ENCODE assay signal across 3 cellular contexts in genomic region chr12:74541074-74541473, GRCh38.
TF ChIP-seq lines count a peak whose summit lies in the region.

No MANE protein-coding gene starts in this region.

TF ChIP-seq in SK-N-SH, 30 proteins besides CTCF, POLR2A, EP300 and RAD21 (continued from another document):
- TF ChIP-seq CHD2 (IDR thresholded peaks at IDR 0.05; ENCODE audit: low read length, partially characterized antibody) (no peak), IRF3 (IDR thresholded peaks at IDR 0.05; ENCODE audit: low read depth, low read length) (no peak), FOXM1 (IDR thresholded peaks at IDR 0.05; ENCODE audit: low read depth) (no peak), FOXJ3 (CRISPR knock-in tag; IDR thresholded peaks at IDR 0.05) (no peak), MEF2A (IDR thresholded peaks at IDR 0.05; ENCODE audit: borderline replicate concordance, low read depth) (no peak), POLR2AphosphoS5 (IDR thresholded peaks at IDR 0.05; ENCODE audit: low read depth, low read length) (no peak), USF1 (IDR thresholded peaks at IDR 0.05; ENCODE audit: borderline replicate concordance, low read depth) (no peak)
- TF ChIP-seq, protein P1, sequence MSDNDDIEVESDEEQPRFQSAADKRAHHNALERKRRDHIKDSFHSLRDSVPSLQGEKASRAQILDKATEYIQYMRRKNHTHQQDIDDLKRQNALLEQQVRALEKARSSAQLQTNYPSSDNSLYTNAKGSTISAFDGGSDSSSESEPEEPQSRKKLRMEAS (IDR thresholded peaks at IDR 0.05; ENCODE audit: low read depth): no peak
- TF ChIP-seq, protein P2, sequence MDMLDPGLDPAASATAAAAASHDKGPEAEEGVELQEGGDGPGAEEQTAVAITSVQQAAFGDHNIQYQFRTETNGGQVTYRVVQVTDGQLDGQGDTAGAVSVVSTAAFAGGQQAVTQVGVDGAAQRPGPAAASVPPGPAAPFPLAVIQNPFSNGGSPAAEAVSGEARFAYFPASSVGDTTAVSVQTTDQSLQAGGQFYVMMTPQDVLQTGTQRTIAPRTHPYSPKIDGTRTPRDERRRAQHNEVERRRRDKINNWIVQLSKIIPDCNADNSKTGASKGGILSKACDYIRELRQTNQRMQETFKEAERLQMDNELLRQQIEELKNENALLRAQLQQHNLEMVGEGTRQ (IDR thresholded peaks at IDR 0.05; ENCODE audit: borderline replicate concordance, low read depth, low read length): no peak

TF ChIP-seq in SK-N-SH treated with all-trans-retinoic acid at 6 μM for 48 hours, 23 proteins besides CTCF, POLR2A, EP300 and RAD21 (continued from another document):
- TF ChIP-seq, protein P3, sequence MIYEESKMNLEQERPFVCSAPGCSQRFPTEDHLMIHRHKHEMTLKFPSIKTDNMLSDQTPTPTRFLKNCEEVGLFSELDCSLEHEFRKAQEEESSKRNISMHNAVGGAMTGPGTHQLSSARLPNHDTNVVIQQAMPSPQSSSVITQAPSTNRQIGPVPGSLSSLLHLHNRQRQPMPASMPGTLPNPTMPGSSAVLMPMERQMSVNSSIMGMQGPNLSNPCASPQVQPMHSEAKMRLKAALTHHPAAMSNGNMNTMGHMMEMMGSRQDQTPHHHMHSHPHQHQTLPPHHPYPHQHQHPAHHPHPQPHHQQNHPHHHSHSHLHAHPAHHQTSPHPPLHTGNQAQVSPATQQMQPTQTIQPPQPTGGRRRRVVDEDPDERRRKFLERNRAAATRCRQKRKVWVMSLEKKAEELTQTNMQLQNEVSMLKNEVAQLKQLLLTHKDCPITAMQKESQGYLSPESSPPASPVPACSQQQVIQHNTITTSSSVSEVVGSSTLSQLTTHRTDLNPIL (CRISPR knock-in tag; IDR thresholded peaks at IDR 0.05; ENCODE audit: low read depth): no peak
- no peak for TF ChIP-seq ZNF8 (CRISPR knock-in tag; IDR thresholded peaks at IDR 0.05)
- no peak for TF ChIP-seq ISL1 (CRISPR knock-in tag; IDR thresholded peaks at IDR 0.05)
- TF ChIP-seq RARB (CRISPR knock-in tag; IDR thresholded peaks at IDR 0.05): no peak

TF ChIP-seq in WTC11, 78 proteins besides CTCF, POLR2A, EP300 and RAD21:
- no peak for TF ChIP-seq ARID4B (CRISPR knock-in tag; IDR thresholded peaks at IDR 0.05; ENCODE audit: borderline replicate concordance)
- TF ChIP-seq, protein P4, sequence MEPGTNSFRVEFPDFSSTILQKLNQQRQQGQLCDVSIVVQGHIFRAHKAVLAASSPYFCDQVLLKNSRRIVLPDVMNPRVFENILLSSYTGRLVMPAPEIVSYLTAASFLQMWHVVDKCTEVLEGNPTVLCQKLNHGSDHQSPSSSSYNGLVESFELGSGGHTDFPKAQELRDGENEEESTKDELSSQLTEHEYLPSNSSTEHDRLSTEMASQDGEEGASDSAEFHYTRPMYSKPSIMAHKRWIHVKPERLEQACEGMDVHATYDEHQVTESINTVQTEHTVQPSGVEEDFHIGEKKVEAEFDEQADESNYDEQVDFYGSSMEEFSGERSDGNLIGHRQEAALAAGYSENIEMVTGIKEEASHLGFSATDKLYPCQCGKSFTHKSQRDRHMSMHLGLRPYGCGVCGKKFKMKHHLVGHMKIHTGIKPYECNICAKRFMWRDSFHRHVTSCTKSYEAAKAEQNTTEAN (CRISPR knock-in tag; IDR thresholded peaks at IDR 0.05): no peak
- TF ChIP-seq MXD4 (CRISPR knock-in tag; IDR thresholded peaks at IDR 0.05; ENCODE audit: borderline replicate concordance): no peak
- TF ChIP-seq GTF2I (CRISPR knock-in tag; conservative IDR thresholded peaks at IDR 0.05): no peak
- 0 out of 2 replicates have a peak, but pooled peaks have one; percentile 27 for TF ChIP-seq SP1 (CRISPR knock-in tag; conservative IDR thresholded peaks at IDR 0.05)
- TF ChIP-seq ZNF671 (CRISPR knock-in tag; IDR thresholded peaks at IDR 0.05): no peak
- TF ChIP-seq E2F1 (CRISPR knock-in tag; IDR thresholded peaks at IDR 0.05): no peak
- TF ChIP-seq, protein P5, sequence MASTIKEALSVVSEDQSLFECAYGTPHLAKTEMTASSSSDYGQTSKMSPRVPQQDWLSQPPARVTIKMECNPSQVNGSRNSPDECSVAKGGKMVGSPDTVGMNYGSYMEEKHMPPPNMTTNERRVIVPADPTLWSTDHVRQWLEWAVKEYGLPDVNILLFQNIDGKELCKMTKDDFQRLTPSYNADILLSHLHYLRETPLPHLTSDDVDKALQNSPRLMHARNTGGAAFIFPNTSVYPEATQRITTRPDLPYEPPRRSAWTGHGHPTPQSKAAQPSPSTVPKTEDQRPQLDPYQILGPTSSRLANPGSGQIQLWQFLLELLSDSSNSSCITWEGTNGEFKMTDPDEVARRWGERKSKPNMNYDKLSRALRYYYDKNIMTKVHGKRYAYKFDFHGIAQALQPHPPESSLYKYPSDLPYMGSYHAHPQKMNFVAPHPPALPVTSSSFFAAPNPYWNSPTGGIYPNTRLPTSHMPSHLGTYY (CRISPR knock-in tag; IDR thresholded peaks at IDR 0.05): no peak
- no peak for TF ChIP-seq ZNF532 (CRISPR knock-in tag; IDR thresholded peaks at IDR 0.05; ENCODE audit: borderline replicate concordance)
